ENCODE assay signal across 12 cellular contexts in the genomic region with DNA sequence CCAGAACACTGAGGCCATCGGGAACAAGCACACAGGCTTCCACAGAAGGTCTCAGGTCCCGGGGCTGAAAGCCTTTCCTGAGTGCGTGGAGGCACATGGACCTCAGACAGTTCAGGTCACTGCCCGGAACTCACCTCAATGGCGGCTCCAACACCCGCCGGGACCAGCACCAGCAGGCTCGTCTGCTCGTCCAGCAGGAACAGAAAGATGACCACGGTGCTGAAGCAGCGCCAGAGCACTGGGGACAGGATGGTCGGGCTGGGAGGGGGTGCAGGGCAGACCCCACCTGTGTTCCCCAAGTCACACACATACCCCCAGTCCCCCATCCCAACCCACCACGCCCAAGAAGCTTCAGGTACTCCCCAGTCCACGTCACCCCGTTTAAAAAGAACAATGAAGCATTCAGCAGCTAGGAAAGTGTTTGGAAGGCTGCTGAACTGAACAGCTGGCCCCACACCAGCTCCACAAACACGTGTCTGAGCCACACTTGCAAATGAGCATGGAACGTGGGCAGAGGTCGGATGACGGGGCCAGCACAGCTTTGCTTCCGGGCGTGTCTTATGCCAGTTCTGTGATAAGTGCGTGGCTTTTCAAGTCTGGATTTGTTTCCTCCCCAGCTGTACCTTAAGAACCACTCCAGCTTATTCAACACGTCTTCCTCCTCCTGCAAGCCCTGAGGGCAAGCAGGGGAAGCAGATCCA. TPM values are rescaled to one million over a fixed set of nuclear protein-coding genes. Genes with fewer than 3 reads are reported as not detected.
DNase-seq lines count a peak whose midpoint lies in the region; ATAC-seq and TF ChIP-seq lines count a peak whose summit lies in the region.
"Had no signal": no experiment of that assay in that cellular context is flagged by ENCODE, and none has a peak within 500 bp of the region (broad histone marks: within the 10 kb centered on the region; RNA-seq: fewer than 3 reads in every experiment).

No MANE protein-coding gene starts in this region.

- H3K9ac ChIP-seq in duodenal mucosa (ENCODE audit: low read depth in 1 of 2, low read length in 2 of 2), result peak overlapping the region in 1 of 2 donors; percentile 48

- DNase-seq in activated CD8-positive, alpha-beta memory T cell treated with anti-CD3 and anti-CD28 coated beads, Interleukin-2, amount 50 U/mL, for 4 hours, result peak; percentile 6
- no peak for DNase-seq in activated CD8-positive, alpha-beta memory T cell treated with anti-CD3 and anti-CD28 coated beads, Interleukin-2, amount 50 U/mL, for 48 hours
- DNase-seq in lower lobe of right lung (peak; percentile 82), superior temporal gyrus (ENCODE audit: extremely low spot score) (peak; percentile 82), midbrain (lab: John Stamatoyannopoulos, UW) (no peak), OCI-M2 (lab: John Stamatoyannopoulos, UW; ENCODE audit: unreplicated experiment) (no peak)
- DNase-seq: activated CD4-positive, alpha-beta memory T cell treated with anti-CD3 and anti-CD28 coated beads, Interleukin-2, amount 10 ng/mL, durations not matched to agents 7 days and 5 days; COR-L47; mesendoderm had no signal

- ATAC-seq in lower lobe of right lung (peak; percentile 92 to 94), GM21529 (IDR thresholded peaks at IDR 0.05; ENCODE audit: unreplicated experiment) (no peak)

- peaks cover 22 to 68% of the 10 kb centered on the region in 2 donors for H3K36me3 ChIP-seq in duodenal mucosa (ENCODE audit: control insufficient read depth in 1 of 2, insufficient read depth in 2 of 2, low read length in 2 of 2)
- H3K36me3 ChIP-seq in lower lobe of right lung, result peaks cover 61% of the 10 kb centered on the region

- peak overlapping the region in 1 of 2 donors; percentile 29 for H3K4me3 ChIP-seq in duodenal mucosa (ENCODE audit: low read depth in 1 of 2, low read length in 2 of 2)
- no peak overlapping the region for H3K4me3 ChIP-seq in lower lobe of right lung

- H3K9me3 ChIP-seq in duodenal mucosa (ENCODE audit: control insufficient read depth in 1 of 2, low read length in 2 of 2) (no peaks in the 10 kb centered on the region), lower lobe of right lung (no peaks in the 10 kb centered on the region)

- H3K27ac ChIP-seq in duodenal mucosa (ENCODE audit: low read depth, low read length), result peak overlapping the region; percentile 64
- peak overlapping the region; percentile 62 for H3K27ac ChIP-seq in lower lobe of right lung

- no peak for TF ChIP-seq CTCF in lower lobe of right lung (IDR thresholded peaks at IDR 0.05)

- H3K27me3 ChIP-seq in duodenal mucosa (ENCODE audit: control insufficient read depth in 1 of 2, insufficient read depth in 2 of 2, low read length in 2 of 2) (no peaks in the 10 kb centered on the region), lower lobe of right lung (ENCODE audit: low read depth) (no peaks in the 10 kb centered on the region)

- intact Hi-C loops in lower lobe of right lung (cut with DNase I), result no loop called here

- H3K4me1 ChIP-seq in duodenal mucosa (ENCODE audit: control insufficient read depth in 1 of 2, insufficient read depth in 2 of 2, low read length in 2 of 2) (peaks cover 21 to 23% of the 10 kb centered on the region in 2 donors), lower lobe of right lung (peaks cover 19% of the 10 kb centered on the region)

RNA-seq across cellular contexts. Expression of gene CLPTM1L, which starts 14.6 kb away (rescaled TPM):
- 135 TPM for total RNA-seq in lower lobe of right lung

RNA-seq across cellular contexts. Expression of gene TERT, which starts 35.4 kb away (rescaled TPM):
- not detected for total RNA-seq in lower lobe of right lung
- total RNA-seq: urinary bladder had no signal

Comparison
In these comparisons a context has a peak if more than half of its experiments do, and no peak if none do; other contexts are left out.
1. DNase-seq: peak in activated CD8-positive, alpha-beta memory T cell treated with anti-CD3 and anti-CD28 coated beads, Interleukin-2, amount 50 U/mL, for 4 hours (single experiment), lower lobe of right lung (single experiment) and superior temporal gyrus (single experiment); none in activated CD8-positive, alpha-beta memory T cell treated with anti-CD3 and anti-CD28 coated beads, Interleukin-2, amount 50 U/mL, for 48 hours (single experiment), midbrain (single experiment) and OCI-M2 (single experiment).